9 cellular contexts compared by ENCODE assay signal in the genomic region with DNA sequence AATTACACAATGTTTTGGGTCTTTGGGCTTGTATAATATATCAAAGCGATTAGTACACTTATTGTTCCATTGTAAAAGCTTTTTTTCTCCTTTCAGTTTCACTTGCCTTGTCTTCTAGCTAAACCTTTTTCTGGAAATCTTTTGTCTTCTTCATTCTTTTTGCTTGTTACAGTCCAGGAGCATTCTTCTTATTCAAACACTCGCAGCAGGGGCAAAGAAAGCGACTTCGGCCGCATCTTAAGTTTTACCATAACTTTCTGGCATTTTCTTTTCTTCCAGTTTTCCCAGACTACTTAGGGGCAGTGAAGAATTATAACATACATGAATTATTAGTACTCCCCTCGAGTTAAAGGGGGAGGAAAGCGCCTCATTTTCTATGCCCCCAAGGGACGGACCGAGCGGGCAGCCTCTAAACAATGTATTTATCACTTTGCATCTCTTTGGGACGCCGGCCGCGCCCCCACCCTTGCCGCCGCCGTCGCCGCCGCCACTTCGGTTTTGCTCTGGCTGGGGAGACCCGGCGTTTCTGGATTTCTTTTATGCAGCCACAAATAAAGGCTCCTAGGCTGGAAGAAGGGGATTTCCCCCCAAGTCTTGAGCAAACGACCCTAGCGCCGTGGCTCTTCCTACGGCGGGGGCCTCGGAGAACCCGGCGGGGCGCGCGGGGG. TPM values are rescaled to one million over a fixed set of nuclear protein-coding genes. Genes with fewer than 3 reads are reported as not detected.
A peak's percentile ranks its signal among the peaks of the same experiment; 100 is the strongest.
DNase-seq lines count a peak whose midpoint lies in the region; FAIRE-seq and TF ChIP-seq lines count a peak whose summit lies in the region.
"Had no signal": no experiment of that assay in that cellular context is flagged by ENCODE, and none has a peak within 500 bp of the region (broad histone marks: within the 10 kb centered on the region; RNA-seq: fewer than 3 reads in every experiment).

No MANE protein-coding gene starts in this region.

- CTCF ChIA-PET in endothelial cell of umbilical vein (lab: Charles Lee), result interaction anchor here (1.2 to 4.1 kb wide), 5 partner anchors 8 to 77 kb away, joined by 3 to 30 read pairs (median 13); no protein-coding TSS in a partner anchor
- CTCF ChIA-PET in HEK293T (lab: Yijun Ruan, JAX), result interaction anchor here (0.9 to 1.2 kb wide), 2 partner anchors 8 to 77 kb away, joined by 3 read pairs; no protein-coding TSS in a partner anchor

- H3K4me2 ChIP-seq in endothelial cell of umbilical vein (ENCODE audit: insufficient read depth, low read length), result peak overlapping the region; percentile 16

- TF ChIP-seq CTCF in endothelial cell of umbilical vein (IDR thresholded peaks at IDR 0.05; ENCODE audit: extremely low read depth in 1 of 2, insufficient read depth in 1 of 2, low read depth in 1 of 2, low read length in 2 of 2) (no peak), prostate gland (IDR thresholded peaks at IDR 0.05) (no peak)

- peaks cover 6% of the 10 kb centered on the region for H3K4me1 ChIP-seq in endothelial cell of umbilical vein (ENCODE audit: control insufficient read depth, extremely low read depth, insufficient read depth, low read length)
- no peaks in the 10 kb centered on the region for H3K4me1 ChIP-seq in prostate gland (replicated peaks)

- H2AFZ ChIP-seq in endothelial cell of umbilical vein (ENCODE audit: low read depth, low read length), result no peak overlapping the region

- WGBS in prostate gland, result 17% methylated on average over 33 of the region's 34 CpGs

- BruUV-seq in endothelial cell of umbilical vein (replicated peaks; lab: Mats Ljungman, UMichigan), result no TSS peak

- no peak for TF ChIP-seq POLR2A in endothelial cell of umbilical vein (IDR thresholded peaks at IDR 0.05; ENCODE audit: low read depth, low read length)
- TF ChIP-seq POLR2A in prostate gland (IDR thresholded peaks at IDR 0.05), result no peak

- dilution Hi-C loops in endothelial cell of umbilical vein (cut with MboI; ENCODE audit: extremely low pct_ligation_motif_present, low sequenced_read_pairs), result no loop called here

- H3K36me3 ChIP-seq in MG63 (no peaks in the 10 kb centered on the region), endothelial cell of umbilical vein (ENCODE audit: control insufficient read depth in 2 of 2, extremely low read depth in 1 of 2, insufficient read depth in 2 of 2, low read length in 2 of 2) (no peaks in the 10 kb centered on the region), prostate gland (no peaks in the 10 kb centered on the region)

- H3K9me3 ChIP-seq in MG63 (no peaks in the 10 kb centered on the region), endothelial cell of umbilical vein (replicated peaks; ENCODE audit: control insufficient read depth, insufficient read depth, low read length) (no peaks in the 10 kb centered on the region), prostate gland (no peaks in the 10 kb centered on the region)

- H3K9me1 ChIP-seq in endothelial cell of umbilical vein (replicated peaks; ENCODE audit: control insufficient read depth, extremely low read depth, insufficient read depth, low read length), result no peaks in the 10 kb centered on the region

- H3K27ac ChIP-seq in endothelial cell of umbilical vein (ENCODE audit: insufficient read depth, low read depth, low read length), result no peak overlapping the region
- H3K27ac ChIP-seq in prostate gland, result no peak overlapping the region

- H3K27me3 ChIP-seq in MG63, result no peaks in the 10 kb centered on the region
- peaks cover 86 to 96% of the 10 kb centered on the region in 2 experiments for H3K27me3 ChIP-seq in endothelial cell of umbilical vein (ENCODE audit: control insufficient read depth in 2 of 2, insufficient read depth in 2 of 2, low read length in 2 of 2)
- H3K27me3 ChIP-seq in prostate gland (replicated peaks; ENCODE audit: insufficient read depth), result peaks cover 21% of the 10 kb centered on the region

- H3K4me3 ChIP-seq in MG63, result peak overlapping the region; percentile 22
- no peak overlapping the region for H3K4me3 ChIP-seq in endothelial cell of umbilical vein (replicated peaks in 1 of 3; ENCODE audit: insufficient read depth in 1 of 3, low read depth in 1 of 3, low read length in 3 of 3)
- H3K4me3 ChIP-seq in prostate gland, result peak overlapping the region; percentile 22 to 33

- POLR2A ChIA-PET in endothelial cell of umbilical vein (lab: Charles Lee) (no interaction called here), HEK293T (lab: Yijun Ruan, JAX) (no interaction called here)

- H4K20me1 ChIP-seq in endothelial cell of umbilical vein (replicated peaks; ENCODE audit: control insufficient read depth, extremely low read depth, insufficient read depth, low read length), result no peaks in the 10 kb centered on the region

- intact Hi-C loops in endothelial cell of umbilical vein (cut with micrococcal nuclease), result no loop called here
- intact Hi-C loops in prostate gland (cut with DNase I), result no loop called here

- no peak overlapping the region for H3K9ac ChIP-seq in endothelial cell of umbilical vein (replicated peaks; ENCODE audit: extremely low read depth, insufficient read depth, low read length)

- DNase-seq in ELF-1 (ENCODE audit: low read depth, low spot score), result peak; percentile 77
- DNase-seq in MG63, result no peak
- no peak for DNase-seq in endothelial cell of umbilical vein (ENCODE audit: low read depth, low spot score)
- DNase-seq in prostate gland (ENCODE audit: low spot score), result no peak
- DNase-seq in activated gamma-delta T cell (lab: John Stamatoyannopoulos, UW), result no peak
- DNase-seq in NCI-H2081 (lab: John Stamatoyannopoulos, UW), result no peak
- DNase-seq in HEK293T (ENCODE audit: extremely low spot score), result no peak
- no peak for DNase-seq in activated CD4-positive, CD25-positive, alpha-beta regulatory T cell (lab: John Stamatoyannopoulos, UW)
- DNase-seq: stimulated activated CD4-positive, alpha-beta T cell treated with anti-CD3 and anti-CD28 coated beads, Interleukin-4, amount 100 ng/mL, for 4 hours had no signal

- H3K79me2 ChIP-seq in endothelial cell of umbilical vein (ENCODE audit: control insufficient read depth, insufficient read depth, low read length), result no peaks in the 10 kb centered on the region

- peak; percentile 28 for FAIRE-seq in endothelial cell of umbilical vein (lab: Jason Lieb, UNC)

TF ChIP-seq in endothelial cell of umbilical vein, 7 proteins besides CTCF, POLR2A, EP300 and RAD21:
- TF ChIP-seq FOS (IDR thresholded peaks at IDR 0.05; ENCODE audit: borderline replicate concordance, insufficient read depth, low read length) (no peak), EZH2 (IDR thresholded peaks at IDR 0.05; ENCODE audit: borderline replicate concordance, low read depth, low read length, severe bottlenecking) (peak; percentile 81)

TF ChIP-seq in HEK293T, 16 proteins besides CTCF, POLR2A, EP300 and RAD21:
- TF ChIP-seq FOXM1 (IDR thresholded peaks at IDR 0.05; ENCODE audit: borderline replicate concordance), result no peak
- TF ChIP-seq SUZ12 (IDR thresholded peaks at IDR 0.05), result no peak
- TF ChIP-seq NFRKB (IDR thresholded peaks at IDR 0.05), result no peak
- no peak for TF ChIP-seq CTBP1 (IDR thresholded peaks at IDR 0.05; ENCODE audit: borderline replicate concordance)
- no peak for TF ChIP-seq ZNF384 (IDR thresholded peaks at IDR 0.05)
- no peak for TF ChIP-seq SP1 (IDR thresholded peaks at IDR 0.05)
- TF ChIP-seq FOXK2 (IDR thresholded peaks at IDR 0.05), result no peak

RNA-seq across cellular contexts. Expression of a gene that starts 7.5 kb away (rescaled TPM):
- total RNA-seq in MG63 (2014; rRNA removed; shearing (Covaris generic); ENCODE audit: low replicate concordance), result not detected in 2 replicates
- not detected in 2 replicates for total RNA-seq in endothelial cell of umbilical vein
- not detected in 2 replicates for polyA plus RNA-seq in endothelial cell of umbilical vein
- polyA plus RNA-seq in endothelial cell of umbilical vein (2011; cell fraction: cytosol; rRNA removed), result not detected in 2 replicates
- polyA plus RNA-seq in endothelial cell of umbilical vein (2011; cell fraction: nucleus; rRNA removed), result not detected in 2 replicates
- not detected in 2 replicates for polyA plus RNA-seq in endothelial cell of umbilical vein (2012)
- not detected in 2 replicates for polyA minus RNA-seq in endothelial cell of umbilical vein
- polyA minus RNA-seq in endothelial cell of umbilical vein (2011; cell fraction: cytosol; rRNA and poly(A)+ RNA removed), result not detected
- polyA minus RNA-seq in endothelial cell of umbilical vein (2011; cell fraction: nucleus; rRNA and poly(A)+ RNA removed), result not detected in 2 replicates
- not detected for total RNA-seq in prostate gland

RNA-seq across cellular contexts. Expression of a gene that starts 35.5 kb away (rescaled TPM):
- total RNA-seq in MG63 (2014; rRNA removed; shearing (Covaris generic); ENCODE audit: low replicate concordance), result 0.76 TPM in 1 of 2 replicates, not detected in the other
- total RNA-seq in endothelial cell of umbilical vein (not detected in 2 replicates), prostate gland (1 to 10 TPM; 2.2 to 2.4 TPM)
- not detected in 2 replicates for polyA plus RNA-seq in endothelial cell of umbilical vein
- not detected in 2 replicates for polyA plus RNA-seq in endothelial cell of umbilical vein (2011; cell fraction: cytosol; rRNA removed)
- polyA plus RNA-seq in endothelial cell of umbilical vein (2011; cell fraction: nucleus; rRNA removed), result not detected in 2 replicates
- polyA plus RNA-seq in endothelial cell of umbilical vein (2012), result not detected in 2 replicates
- not detected in 2 replicates for polyA minus RNA-seq in endothelial cell of umbilical vein
- polyA minus RNA-seq in endothelial cell of umbilical vein (2011; cell fraction: cytosol; rRNA and poly(A)+ RNA removed), result not detected
- polyA minus RNA-seq in endothelial cell of umbilical vein (2011; cell fraction: nucleus; rRNA and poly(A)+ RNA removed), result not detected in 2 replicates

Comparison
In these comparisons a context has a peak if more than half of its experiments do, and no peak if none do; other contexts are left out.
1. H3K4me3 ChIP-seq: peak in MG63 (single experiment) and prostate gland (2 of 2); none in endothelial cell of umbilical vein (0 of 3).